ENCODE assay signal across 9 cellular contexts in the genomic region with DNA sequence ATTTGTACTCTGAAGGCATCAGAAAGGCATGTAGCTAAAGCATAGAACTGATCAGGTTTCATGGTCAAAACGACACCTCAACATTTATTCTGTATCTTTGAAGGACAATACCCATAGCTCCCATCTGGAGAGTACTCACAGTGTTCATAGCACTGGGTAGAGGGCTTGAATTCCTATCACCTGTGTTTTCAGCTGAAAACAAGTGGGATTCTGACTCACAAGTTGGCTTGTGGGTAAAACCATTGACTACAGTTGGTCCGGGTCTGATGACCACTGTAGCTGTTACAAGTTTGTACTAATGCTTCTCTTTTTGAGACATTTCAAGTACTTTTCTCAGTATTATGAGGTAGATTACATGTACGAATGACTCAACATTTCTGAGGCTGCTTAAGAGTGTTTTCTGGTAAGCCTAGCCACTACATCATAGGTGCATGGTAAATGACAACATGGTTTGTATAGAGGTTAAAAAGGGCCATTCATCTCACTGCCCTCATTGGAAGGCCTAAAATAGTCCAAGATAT.
DNase-seq lines count a peak whose midpoint lies in the region; TF ChIP-seq lines count a peak whose summit lies in the region.
"Had no signal": no experiment of that assay in that cellular context is flagged by ENCODE, and none has a peak within 500 bp of the region (broad histone marks: within the 10 kb centered on the region; RNA-seq: fewer than 3 reads in every experiment).

No MANE protein-coding gene starts in this region.

- H3K9ac ChIP-seq in KMS-11 (peak overlapping the region; percentile 33), neural progenitor cell (no peak overlapping the region)

- DNase-seq in activated CD4-positive, alpha-beta T cell treated with anti-CD3 and anti-CD28 coated beads for 4 hours = peak; percentile 21 to 36
- no peak for DNase-seq in activated CD4-positive, alpha-beta T cell treated with anti-CD3 and anti-CD28 coated beads for 1 hour
- peak; percentile 99 for DNase-seq in amniotic epithelial cell (ENCODE audit: low read depth)
- DNase-seq in esophagus muscularis mucosa (ENCODE audit: extremely low spot score) = no peak
- DNase-seq in NCI-H526 (lab: John Stamatoyannopoulos, UW) = no peak
- no peak for DNase-seq in neural progenitor cell (ENCODE audit: low spot score)

- peak overlapping the region; percentile 84 for H3K4me2 ChIP-seq in KMS-11
- no peak overlapping the region for H3K4me2 ChIP-seq in neural progenitor cell

- H3K9me3 Mint-ChIP-seq in neural progenitor cell = no peaks in the 10 kb centered on the region

- H3K79me2 ChIP-seq in KMS-11 (ENCODE audit: insufficient read depth, low read depth) (no peaks in the 10 kb centered on the region), neural progenitor cell (ENCODE audit: low read depth) (no peaks in the 10 kb centered on the region)

- intact Hi-C loops in esophagus muscularis mucosa (cut with DNase I) = no loop called here

- no peak for TF ChIP-seq EP300 in esophagus muscularis mucosa (IDR thresholded peaks at IDR 0.05)

- H3K36me3 ChIP-seq in KMS-11 (ENCODE audit: insufficient read depth) (no peaks in the 10 kb centered on the region), esophagus muscularis mucosa (no peaks in the 10 kb centered on the region), neural progenitor cell (no peaks in the 10 kb centered on the region)

- WGBS in esophagus muscularis mucosa = 95% methylated on average over 3 of the region's 3 CpGs

- H2AFZ ChIP-seq in KMS-11 (ENCODE audit: low read depth) (peak overlapping the region; percentile 8; the same call in 1 of the 2 replicates), neural progenitor cell (replicated peaks) (no peak overlapping the region)

- no peak for TF ChIP-seq CTCF in KMS-11 (conservative IDR thresholded peaks at IDR 0.05; ENCODE audit: low read depth, low read length)
- no peak for TF ChIP-seq CTCF in esophagus muscularis mucosa (IDR thresholded peaks at IDR 0.05)
- no peak for TF ChIP-seq CTCF in neural progenitor cell (IDR thresholded peaks at IDR 0.05)

- H3K9me3 ChIP-seq in esophagus muscularis mucosa (no peaks in the 10 kb centered on the region), neural progenitor cell (ENCODE audit: low read depth) (no peaks in the 10 kb centered on the region)

- H3K4me1 ChIP-seq in KMS-11 (ENCODE audit: low read depth, poor library complexity, severe bottlenecking) = peaks cover 73% of the 10 kb centered on the region
- H3K4me1 ChIP-seq in esophagus muscularis mucosa = peaks cover 14 to 23% (median 18%) of the 10 kb centered on the region in 4 donors
- no peaks in the 10 kb centered on the region for H3K4me1 ChIP-seq in neural progenitor cell

- no peak overlapping the region for H3K4me3 Mint-ChIP-seq in neural progenitor cell

- peak overlapping the region; percentile 76 for H3K27ac ChIP-seq in KMS-11
- H3K27ac ChIP-seq in skin epidermis = peak overlapping the region in 14 of 21 experiments; percentile 10 to 80 (median 42)
- no peak overlapping the region for H3K27ac ChIP-seq in esophagus muscularis mucosa (replicated peaks in 1 of 4)
- H3K27ac ChIP-seq in neural progenitor cell = no peak overlapping the region
- H3K27ac ChIP-seq: C4-2B had no signal

- H3K27me3 Mint-ChIP-seq in neural progenitor cell (ENCODE audit: insufficient read depth, low read depth) = no peaks in the 10 kb centered on the region

- no peak for TF ChIP-seq POLR2A in esophagus muscularis mucosa (IDR thresholded peaks at IDR 0.05; ENCODE audit: low read depth)

- H3K36me3 Mint-ChIP-seq in neural progenitor cell = no peaks in the 10 kb centered on the region

- H4K20me1 ChIP-seq in KMS-11 (ENCODE audit: insufficient read depth) (no peaks in the 10 kb centered on the region), neural progenitor cell (ENCODE audit: low read depth) (no peaks in the 10 kb centered on the region)

- no peak overlapping the region for H3K4me3 ChIP-seq in KMS-11 (IDR thresholded peaks at IDR 0.05; ENCODE audit: insufficient read depth, low read depth, low read length)
- no peak overlapping the region for H3K4me3 ChIP-seq in skin epidermis
- H3K4me3 ChIP-seq in esophagus muscularis mucosa = no peak overlapping the region
- H3K4me3 ChIP-seq in neural progenitor cell = no peak overlapping the region

- no peak overlapping the region for H3K27ac Mint-ChIP-seq in neural progenitor cell

- no peaks in the 10 kb centered on the region for H3K27me3 ChIP-seq in KMS-11 (ENCODE audit: insufficient read depth, low read depth)
- no peaks in the 10 kb centered on the region for H3K27me3 ChIP-seq in esophagus muscularis mucosa
- no peaks in the 10 kb centered on the region for H3K27me3 ChIP-seq in neural progenitor cell

- H3F3A ChIP-seq in neural progenitor cell (ENCODE audit: low read depth) = no peaks in the 10 kb centered on the region

- H3K4me1 Mint-ChIP-seq in neural progenitor cell = peaks cover 8% of the 10 kb centered on the region

Comparison
In these comparisons a context has a peak if more than half of its experiments do, and no peak if none do; other contexts are left out.
1. DNase-seq: peak in activated CD4-positive, alpha-beta T cell treated with anti-CD3 and anti-CD28 coated beads for 4 hours (2 of 2) and amniotic epithelial cell (single experiment); none in activated CD4-positive, alpha-beta T cell treated with anti-CD3 and anti-CD28 coated beads for 1 hour (single experiment), esophagus muscularis mucosa (single experiment), NCI-H526 (0 of 2) and neural progenitor cell (single experiment).
2. H3K27ac ChIP-seq: peak in KMS-11 (single experiment) and skin epidermis (14 of 21); none in esophagus muscularis mucosa (0 of 4) and neural progenitor cell (single experiment).